ENCODE assay signal across 8 cellular contexts in genomic region chr2:45649457-45649854, GRCh38. TPM values are rescaled to one million over a fixed set of nuclear protein-coding genes. Genes with fewer than 3 reads are reported as not detected.
DNase-seq lines count a peak whose midpoint lies in the region; ATAC-seq, FAIRE-seq and TF ChIP-seq lines count a peak whose summit lies in the region.

No MANE protein-coding gene starts in this region.

- no peak overlapping the region for H2BK12ac ChIP-seq in H1 (ENCODE audit: low read depth, low read length)

- no peak for TF ChIP-seq CTCF in GM06990 (IDR thresholded peaks at IDR 0.05; ENCODE audit: insufficient read depth, low read length, poor library complexity, severe bottlenecking)
- no peak; the same call in 1 of the 2 replicates for TF ChIP-seq CTCF in PC-9 (conservative IDR thresholded peaks at IDR 0.05)
- TF ChIP-seq CTCF in H1 (IDR thresholded peaks at IDR 0.05; ENCODE audit: control extremely low read depth in 1 of 3, insufficient read depth in 1 of 3, low read depth in 1 of 3, low read length in 3 of 3): 0 out of 4 replicates have a peak, but pooled peaks of 1 of the 3 experiments have one; percentile 4
- no peak for TF ChIP-seq CTCF in nephron (IDR thresholded peaks at IDR 0.05; ENCODE audit: unreplicated experiment in 3 of 3)

- H3K9ac ChIP-seq in H1 (replicated peaks in 1 of 4; ENCODE audit: extremely low read depth in 1 of 4, low read depth in 3 of 4, low read length in 3 of 4): no peak overlapping the region

- no peaks in the 10 kb centered on the region for H3K79me1 ChIP-seq in H1 (ENCODE audit: low read depth, low read length)

- H3K14ac ChIP-seq in H1 (ENCODE audit: insufficient read length): no peak overlapping the region

- no peak overlapping the region for H2BK15ac ChIP-seq in H1 (ENCODE audit: low read length)

- H3K9me3 Mint-ChIP-seq in nephron: no peaks in the 10 kb centered on the region

- peaks cover 23% of the 10 kb centered on the region for H3F3A ChIP-seq in PC-9 (ENCODE audit: insufficient read depth, low read depth)

- H3K4ac ChIP-seq in H1 (replicated peaks; ENCODE audit: insufficient read length, low read depth, low read length): no peak overlapping the region

- no peak overlapping the region for H2AK5ac ChIP-seq in H1 (ENCODE audit: low read depth, low read length)

- no peak overlapping the region for H4K5ac ChIP-seq in H1 (ENCODE audit: insufficient read length, low read depth, low read length)

- H2BK20ac ChIP-seq in H1 (ENCODE audit: low read length): no peak overlapping the region

- no peaks in the 10 kb centered on the region; the same call in 1 of the 2 replicates for H3K27me3 ChIP-seq in GM06990 (replicated peaks; ENCODE audit: control insufficient read depth, insufficient read depth, low read length)
- H3K27me3 ChIP-seq in PC-9 (ENCODE audit: insufficient read depth, low read depth): no peaks in the 10 kb centered on the region
- H3K27me3 ChIP-seq in H1 (replicated peaks in 1 of 4; ENCODE audit: control insufficient read depth in 3 of 4, extremely low read depth in 1 of 4, insufficient read depth in 3 of 4, low read length in 3 of 4): peaks cover 31 to 64% (median 49%) of the 10 kb centered on the region in 4 experiments

- FAIRE-seq in H1 (lab: Jason Lieb, UNC): no peak

- TF ChIP-seq POLR2A in H1 (IDR thresholded peaks at IDR 0.05; ENCODE audit: control extremely low read depth in 1 of 2, low read depth in 2 of 2, low read length in 2 of 2): no peak

- no peak for TF ChIP-seq RAD21 in H1 (IDR thresholded peaks at IDR 0.05 in 1 of 2, conservative IDR thresholded peaks at IDR 0.05 in 1 of 2; ENCODE audit: low read depth in 2 of 2, low read length in 2 of 2)

- H3K36me3 ChIP-seq in GM06990 (ENCODE audit: control insufficient read depth, insufficient read depth, low read length) (no peaks in the 10 kb centered on the region), PC-9 (ENCODE audit: low read depth) (no peaks in the 10 kb centered on the region), H1 (ENCODE audit: control insufficient read depth in 2 of 4, insufficient read depth in 4 of 4, low read length in 3 of 4) (no peaks in the 10 kb centered on the region)

- H3K27ac Mint-ChIP-seq in nephron: peak overlapping the region; percentile 77 to 95 (median 84)

- H3K4me2 ChIP-seq in PC-9: peak overlapping the region; percentile 84
- peak overlapping the region; percentile 95 to 97 for H3K4me2 ChIP-seq in H1 (ENCODE audit: insufficient read depth in 1 of 2, low read depth in 2 of 2, low read length in 2 of 2)

- no peaks in the 10 kb centered on the region for H3K36me3 Mint-ChIP-seq in nephron (ENCODE audit: low read depth)

- TF ChIP-seq EP300 in H1 (IDR thresholded peaks at IDR 0.05; ENCODE audit: borderline replicate concordance in 1 of 2, low read depth in 2 of 2, low read length in 2 of 2): no peak

- H4K91ac ChIP-seq in H1 (replicated peaks; ENCODE audit: insufficient read length, low read length): no peak overlapping the region

- WGBS in H1 (ENCODE audit: extremely low coverage in 1 of 2, insufficient coverage in 1 of 2, insufficient read length in 1 of 2, insufficient replicate concordance in 2 of 2, low coverage in 1 of 2, low lambda C conversion rate in 2 of 2, missing lambda C conversion rate in 1 of 2), 2 experiments: 16% methylated on average over 10 of the region's 10 CpGs; no CpG with 5 or more reads in 1 of the 2 experiments

- H3K18ac ChIP-seq in H1 (ENCODE audit: extremely low read depth, low read length): no peak overlapping the region

- intact Hi-C loops in PC-9 (cut with micrococcal nuclease; ENCODE audit: unreplicated experiment): no loop called here

- BruUV-seq in PC-9 (replicated peaks; lab: Mats Ljungman, UMichigan): TSS peak; percentile 48

- H3K9me3 ChIP-seq in PC-9 (ENCODE audit: insufficient read depth, low read depth) (no peaks in the 10 kb centered on the region; the same call in 1 of the 2 replicates), H1 (ENCODE audit: insufficient read depth in 2 of 2, low read depth in 1 of 2, low read length in 1 of 2) (no peaks in the 10 kb centered on the region)

- no peak overlapping the region for H2BK120ac ChIP-seq in H1 (replicated peaks; ENCODE audit: low read depth, low read length)

- no peak for ATAC-seq in left lobe of liver

- peaks cover 29% of the 10 kb centered on the region for H3K79me2 ChIP-seq in PC-9 (ENCODE audit: low read depth)
- H3K79me2 ChIP-seq in H1 (ENCODE audit: control insufficient read depth in 1 of 2, insufficient read depth in 2 of 2, low read length in 2 of 2): no peaks in the 10 kb centered on the region

- no peak overlapping the region for H3K56ac ChIP-seq in H1 (replicated peaks; ENCODE audit: insufficient read length, low read depth, low read length)

- peaks cover 47% of the 10 kb centered on the region for H3K4me1 Mint-ChIP-seq in nephron

- POLR2A ChIA-PET in PC-9 (lab: Charles Lee; ENCODE audit: unreplicated experiment) (interaction anchor here (0.6 to 1.2 kb wide), 3 partner anchors 34 to 298 kb away, joined by 3 to 6 read pairs (median 3); no protein-coding TSS in a partner anchor), H1 (lab: Charles Lee; ENCODE audit: partially characterized antibody) (interaction anchor here (0.9 kb wide), 1 partner anchor 13 kb away, joined by 3 read pairs; no protein-coding TSS in a partner anchor)

- H2BK5ac ChIP-seq in H1 (ENCODE audit: low read depth, low read length): no peak overlapping the region

- peaks cover 56% of the 10 kb centered on the region for H3K27me3 Mint-ChIP-seq in nephron (ENCODE audit: low read depth)

- peak overlapping the region; percentile 87 to 94 (median 93) for H3K4me3 Mint-ChIP-seq in nephron

- peaks cover 17% of the 10 kb centered on the region for H3K4me1 ChIP-seq in PC-9 (replicated peaks; ENCODE audit: insufficient read depth)
- H3K4me1 ChIP-seq in H1 (replicated peaks in 1 of 4; ENCODE audit: control insufficient read depth in 3 of 4, insufficient read depth in 4 of 4, low read length in 3 of 4): peaks cover 2 to 4% (median 3%) of the 10 kb centered on the region in 4 experiments

- peaks cover 22% of the 10 kb centered on the region for H3K23me2 ChIP-seq in H1 (ENCODE audit: low read depth, low read length)

- peaks cover 11% of the 10 kb centered on the region; the same call in 1 of the 2 replicates for H4K20me1 ChIP-seq in PC-9 (ENCODE audit: insufficient read depth)
- H4K20me1 ChIP-seq in H1 (replicated peaks in 1 of 2; ENCODE audit: control insufficient read depth in 1 of 2, insufficient read depth in 2 of 2, low read length in 2 of 2): peaks cover 0 to 3% of the 10 kb centered on the region in 2 experiments

- H3K27ac ChIP-seq in PC-9 (peak overlapping the region; percentile 67), H1 (ENCODE audit: low read depth, low read length) (no peak overlapping the region)

- H3K23ac ChIP-seq in H1 (ENCODE audit: insufficient read length): no peak overlapping the region

- DNase-seq in GM06990 (ENCODE audit: extremely low read depth, insufficient read length) (no peak), PC-9 (no peak), H1 (ENCODE audit: low read depth in 1 of 2, low spot score in 2 of 2) (no peak), iPS-NIHi7 (ENCODE audit: extremely low spot score) (no peak), NCI-H510A treated with DMSO at 0.1 percent for 48 hours (lab: John Stamatoyannopoulos, UW) (no peak), left lobe of liver (ENCODE audit: low spot score) (no peak), mesenteric fat pad (ENCODE audit: low spot score) (no peak)

- CTCF ChIA-PET in PC-9 (lab: Charles Lee) (interaction anchor here (0.7 to 1.0 kb wide), 3 partner anchors 129 to 287 kb away, joined by 3 to 5 read pairs (median 4); no protein-coding TSS in a partner anchor), H1 (lab: Charles Lee; ENCODE audit: partially characterized antibody) (interaction anchor here (0.8 to 1.7 kb wide), 8 partner anchors 9 to 294 kb away, joined by 3 to 7 read pairs (median 4); no protein-coding TSS in a partner anchor)

- no peaks in the 10 kb centered on the region for H3K9me2 ChIP-seq in PC-9 (ENCODE audit: insufficient read depth)

- peak overlapping the region; percentile 94 for H2AFZ ChIP-seq in PC-9
- H2AFZ ChIP-seq in H1 (ENCODE audit: low read length): no peak overlapping the region

- no peak overlapping the region for H4K8ac ChIP-seq in H1 (ENCODE audit: extremely low read depth, insufficient read depth, low read length)

- H3K4me3 ChIP-seq in GM06990 (replicated peaks; ENCODE audit: low read depth, low read length) (peak overlapping the region; percentile 84), PC-9 (peak overlapping the region; percentile 94), H1 (ENCODE audit: extremely low read depth in 1 of 4, insufficient read depth in 2 of 4, low read depth in 3 of 4, low read length in 4 of 4) (peak overlapping the region; percentile 39 to 82 (median 72); a peak in 7 of 8 replicates)

TF ChIP-seq in H1, 55 proteins besides CTCF, POLR2A, EP300 and RAD21 (continues in another document):
- no peak for TF ChIP-seq NRF1 (IDR thresholded peaks at IDR 0.05; ENCODE audit: low read depth, low read length)
- TF ChIP-seq RBBP5 (IDR thresholded peaks at IDR 0.05; ENCODE audit: borderline replicate concordance, low read depth, low read length): no peak
- TF ChIP-seq CBX8 (IDR thresholded peaks at IDR 0.05; ENCODE audit: borderline replicate concordance, low read depth, low read length): no peak
- no peak for TF ChIP-seq CREB1 (IDR thresholded peaks at IDR 0.05)

RNA-seq across cellular contexts. Expression of gene PRKCE, which starts 2.0 kb away (rescaled TPM):
- total RNA-seq in PC-9 (2021): 21.7 and 24.0 TPM in 2 replicates
- 1.5 and 2.1 TPM in 2 replicates for total RNA-seq in H1 (2021; fragmentation: NEBNext Ultra II Directional; extraction: Animal tissue kit (Norgen Biotek cat#: 25700))
- 0.54 and 0.67 TPM in 2 replicates for polyA plus RNA-seq in H1 (2011; rRNA removed)
- polyA plus RNA-seq in H1 (2011; cell fraction: cytosol; rRNA removed): 0.58 TPM
- 1.6 TPM for polyA plus RNA-seq in H1 (2011; cell fraction: nucleus; rRNA removed)
- 0.46 to 0.81 TPM (median 0.50 TPM) in 4 replicates for polyA plus RNA-seq in H1 (2012, experiment 1 of 2)
- polyA plus RNA-seq in H1 (2012, experiment 2 of 2): 0.21 TPM
- polyA plus RNA-seq in H1 (2013, experiment 1 of 2): 0.55 TPM
- polyA plus RNA-seq in H1 (2013, experiment 2 of 2): 0.37 TPM
- 1.2 and 3.2 TPM in 2 replicates for polyA minus RNA-seq in H1 (2011; rRNA and poly(A)+ RNA removed)
- 4.9 TPM for polyA minus RNA-seq in H1 (2011; cell fraction: cytosol; rRNA and poly(A)+ RNA removed)
- polyA minus RNA-seq in H1 (2011; cell fraction: nucleus; rRNA and poly(A)+ RNA removed): 9.7 TPM
- total RNA-seq in left lobe of liver: 8.4 TPM
- total RNA-seq in mesenteric fat pad: 34.1 TPM

RNA-seq across cellular contexts. Expression of gene SRBD1, which starts 38.4 kb away (rescaled TPM):
- total RNA-seq in PC-9 (2021) (17.8 and 20.9 TPM in 2 replicates), left lobe of liver (7.1 TPM), mesenteric fat pad (11.7 TPM)
- 20.0 and 20.4 TPM in 2 replicates for total RNA-seq in H1 (2021; fragmentation: NEBNext Ultra II Directional; extraction: Animal tissue kit (Norgen Biotek cat#: 25700))
- polyA plus RNA-seq in H1 (2011; rRNA removed): 2.5 and 4.6 TPM in 2 replicates
- polyA plus RNA-seq in H1 (2011; cell fraction: cytosol; rRNA removed): 6.7 TPM
- 2.6 TPM for polyA plus RNA-seq in H1 (2011; cell fraction: nucleus; rRNA removed)
- polyA plus RNA-seq in H1 (2012, experiment 1 of 2): 11.2 to 17.7 TPM (median 12.4 TPM) in 4 replicates
- polyA plus RNA-seq in H1 (2012, experiment 2 of 2): 1.1 TPM
- polyA plus RNA-seq in H1 (2013, experiment 1 of 2): 13.0 TPM
- 13.8 TPM for polyA plus RNA-seq in H1 (2013, experiment 2 of 2)
- polyA minus RNA-seq in H1 (2011; rRNA and poly(A)+ RNA removed): 23.5 and 33.4 TPM in 2 replicates
- 10.4 TPM for polyA minus RNA-seq in H1 (2011; cell fraction: cytosol; rRNA and poly(A)+ RNA removed)
- 52.1 TPM for polyA minus RNA-seq in H1 (2011; cell fraction: nucleus; rRNA and poly(A)+ RNA removed)
